1 cellular context compared by ENCODE assay signal in genomic region chr9:108093773-108094675, GRCh38.
A peak's percentile ranks its signal among the peaks of the same experiment; 100 is the strongest.
TF ChIP-seq lines count a peak whose summit lies in the region.

No MANE protein-coding gene starts in this region.

TF ChIP-seq in K562, 482 proteins besides CTCF, POLR2A, EP300 and RAD21 (continued from another document and continues in another):
- TF ChIP-seq CEBPZ (IDR thresholded peaks at IDR 0.05; ENCODE audit: borderline replicate concordance, low read depth, low read length) (no peak), DIDO1 (tag; IDR thresholded peaks at IDR 0.05; ENCODE audit: low read depth) (no peak), PKNOX1 (IDR thresholded peaks at IDR 0.05) (peak; percentile 89), LCOR (CRISPR knock-in tag; IDR thresholded peaks at IDR 0.05) (peak; percentile 82; the same call in 1 of the 2 replicates), ELF2 (CRISPR knock-in tag; IDR thresholded peaks at IDR 0.05) (no peak), KHSRP (IDR thresholded peaks at IDR 0.05) (peak; percentile 93), PTBP1 (IDR thresholded peaks at IDR 0.05; ENCODE audit: low read depth, low read length) (no peak), ZFP91 (CRISPR knock-in tag; IDR thresholded peaks at IDR 0.05) (no peak), NCOA2 (IDR thresholded peaks at IDR 0.05; ENCODE audit: partially characterized antibody in 2 of 2) (peak; percentile 89 to 90), CUX1 (CRISPR knock-in tag; IDR thresholded peaks at IDR 0.05) (peak; percentile 79; the same call in 1 of the 2 replicates), ZNF197 (CRISPR knock-in tag; IDR thresholded peaks at IDR 0.05; ENCODE audit: low read depth) (peak; percentile 88; the same call in 1 of the 2 replicates), HNRNPL (IDR thresholded peaks at IDR 0.05; ENCODE audit: low read depth, low read length) (no peak), CEBPB (tag; IDR thresholded peaks at IDR 0.05) (peak; percentile 46), ZBED1 (IDR thresholded peaks at IDR 0.05) (peak; percentile 93), MCM7 (IDR thresholded peaks at IDR 0.05) (no peak), TBL1XR1 (IDR thresholded peaks at IDR 0.05; ENCODE audit: low read length in 2 of 2) (peak; percentile 79 to 98), HDAC3 (IDR thresholded peaks at IDR 0.05; ENCODE audit: borderline replicate concordance, partially characterized antibody) (peak; percentile 98), UBTF (IDR thresholded peaks at IDR 0.05; ENCODE audit: borderline replicate concordance in 1 of 2, low read depth in 2 of 2, low read length in 2 of 2) (no peak), BACH1 (tag; IDR thresholded peaks at IDR 0.05) (no peak), CXXC5 (CRISPR knock-in tag; IDR thresholded peaks at IDR 0.05) (peak; percentile 53), MEF2A (IDR thresholded peaks at IDR 0.05; ENCODE audit: control insufficient read depth, low read depth, low read length) (peak; percentile 72; the same call in 1 of the 2 replicates), SLC30A9 (CRISPR knock-in tag; IDR thresholded peaks at IDR 0.05) (no peak), ZC3H8 (IDR thresholded peaks at IDR 0.05) (no peak), ZNF445 (CRISPR knock-in tag; IDR thresholded peaks at IDR 0.05; ENCODE audit: low read depth) (no peak), ZFP36 (IDR thresholded peaks at IDR 0.05; ENCODE audit: low read depth, low read length, partially characterized antibody) (no peak), HDAC2 (IDR thresholded peaks at IDR 0.05) (0 out of 2 replicates have a peak, but pooled peaks have one; percentile 71), ARID1B (IDR thresholded peaks at IDR 0.05) (peak; percentile 100), ZBTB43 (CRISPR knock-in tag; IDR thresholded peaks at IDR 0.05) (no peak), GATAD2B (IDR thresholded peaks at IDR 0.05; ENCODE audit: borderline replicate concordance) (peak; percentile 74), ILF3 (IDR thresholded peaks at IDR 0.05; ENCODE audit: borderline replicate concordance) (peak; percentile 97), CREB1 (IDR thresholded peaks at IDR 0.05) (peak; percentile 76; the same call in 1 of the 2 replicates), CREB1 (CRISPR knock-in tag; IDR thresholded peaks at IDR 0.05) (no peak), RBBP5 (IDR thresholded peaks at IDR 0.05; ENCODE audit: borderline replicate concordance, insufficient read depth, low read length, poor library complexity, severe bottlenecking) (peak; percentile 96), ZHX1 (conservative IDR thresholded peaks at IDR 0.05; ENCODE audit: low read length) (no peak), MXI1 (IDR thresholded peaks at IDR 0.05; ENCODE audit: low read depth, low read length) (peak; percentile 73; the same call in 1 of the 2 replicates), MAX (CRISPR knock-in tag; IDR thresholded peaks at IDR 0.05) (no peak), AFF1 (IDR thresholded peaks at IDR 0.05; ENCODE audit: low read depth in 1 of 2, partially characterized antibody in 2 of 2) (peak; percentile 26 to 94), RBM22 (IDR thresholded peaks at IDR 0.05; ENCODE audit: low read depth, low read length, poor library complexity, severe bottlenecking) (no peak)
